8 cellular contexts compared by ENCODE assay signal in genomic region chr1:1889847-1890505, GRCh38. TPM values are rescaled to one million over a fixed set of nuclear protein-coding genes. Genes with fewer than 3 reads are reported as not detected.
DNase-seq lines count a peak whose midpoint lies in the region; ATAC-seq and TF ChIP-seq lines count a peak whose summit lies in the region.

No MANE protein-coding gene starts in this region.

- no peaks in the 10 kb centered on the region for H3F3A ChIP-seq in OCI-LY1 (ENCODE audit: insufficient read depth, low read length)

- no peak for TF ChIP-seq EP300 in ovary (IDR thresholded peaks at IDR 0.05)

- no peaks in the 10 kb centered on the region for H3K9me2 ChIP-seq in OCI-LY1 (ENCODE audit: low read depth, low read length)

- H3K9me3 ChIP-seq in OCI-LY1 (ENCODE audit: low read length) = no peaks in the 10 kb centered on the region
- no peaks in the 10 kb centered on the region for H3K9me3 ChIP-seq in ovary

- TF ChIP-seq CTCF in OCI-LY1 (IDR thresholded peaks at IDR 0.05; ENCODE audit: low read length) (no peak), ovary (IDR thresholded peaks at IDR 0.05) (no peak)

- H3K4me3 ChIP-seq in OCI-LY1 (ENCODE audit: low read depth, low read length, poor library complexity, severe bottlenecking) = peak overlapping the region; percentile 80
- peak overlapping the region; percentile 82 for H3K4me3 ChIP-seq in ovary

- peak; percentile 54 for ATAC-seq in HG02852 (IDR thresholded peaks at IDR 0.05; ENCODE audit: unreplicated experiment)

- no peak overlapping the region for H2AFZ ChIP-seq in OCI-LY1 (ENCODE audit: low read length)

- peaks cover 53% of the 10 kb centered on the region for H3K79me2 ChIP-seq in OCI-LY1 (ENCODE audit: insufficient read depth, low read length)

- H3K27ac ChIP-seq in OCI-LY1 (ENCODE audit: low read depth, low read length, poor library complexity, severe bottlenecking) (peak overlapping the region; percentile 59), ovary (peak overlapping the region; percentile 92 to 95)

- TF ChIP-seq POLR2A in ovary (IDR thresholded peaks at IDR 0.05) = no peak

- H3K9ac ChIP-seq in OCI-LY1 (ENCODE audit: low read length) = peak overlapping the region; percentile 96

- peaks cover 6% of the 10 kb centered on the region; the same call in 1 of the 2 replicates for H4K20me1 ChIP-seq in OCI-LY1 (ENCODE audit: insufficient read depth, low read length)

- DNase-seq in NCI-H146 (lab: John Stamatoyannopoulos, UW) = peak; percentile 46
- no peak for DNase-seq in NCI-H146 treated with DMSO at 0.1 percent for 48 hours (lab: John Stamatoyannopoulos, UW; ENCODE audit: unreplicated experiment)
- peak; percentile 23 for DNase-seq in activated gamma-delta T cell treated with Interleukin-2 at 50 U/mL for 16 hours
- DNase-seq in germinal center (ENCODE audit: low spot score) = peak; percentile 78
- DNase-seq in ovary = peak in 3 of 5 donors; percentile 48 to 70 (median 54)
- no peak for DNase-seq in NCI-H2029 treated with DMSO at 0.1 percent for 48 hours (lab: John Stamatoyannopoulos, UW)

- WGBS in ovary, 3 donors = 0 to 1% (median 1%) methylated on average over 80 to 88 of the region's 88 CpGs

- H3K4me2 ChIP-seq in OCI-LY1 (ENCODE audit: low read length) = peak overlapping the region; percentile 82

- H3K4me1 ChIP-seq in OCI-LY1 (ENCODE audit: insufficient read depth, low read length, severe bottlenecking) (peaks cover 69% of the 10 kb centered on the region), ovary (ENCODE audit: insufficient read depth) (peaks cover 23% of the 10 kb centered on the region)

- intact Hi-C loops in ovary (cut with DNase I) = loop anchor here (2.0 to 10.0 kb wide), 4 partner anchors 105 to 315 kb away; partner anchors contain the start of genes NADK (in 1 of the 4) and SSU72 (in 1 of the 4)

- H3K27me3 ChIP-seq in OCI-LY1 (ENCODE audit: insufficient read depth, low read length) (no peaks in the 10 kb centered on the region), ovary (no peaks in the 10 kb centered on the region)

- peaks cover 25% of the 10 kb centered on the region for H3K36me3 ChIP-seq in OCI-LY1 (ENCODE audit: insufficient read depth, low read length)
- no peaks in the 10 kb centered on the region for H3K36me3 ChIP-seq in ovary

RNA-seq across cellular contexts. Expression of gene GNB1, which starts 0.9 kb away (rescaled TPM):
- 100 to 1,000 TPM in 6 of 7 donors, 10 to 100 TPM in 1; 92.9 to 314 (median 255) TPM for total RNA-seq in ovary
- polyA plus RNA-seq in ovary = 100 to 1,000 TPM; 137 to 262 TPM

RNA-seq across cellular contexts. Expression of gene CALML6, which starts 25.1 kb away (rescaled TPM):
- total RNA-seq in ovary = under 1 TPM in 6 of 7 donors, not detected in 1; 0.10 to 0.43 (median 0.14) TPM
- under 1 TPM in 1 of 2 donors, not detected in 1; 0.04 TPM for polyA plus RNA-seq in ovary

RNA-seq across cellular contexts. Expression of gene TMEM52, which starts 29.1 kb away (rescaled TPM):
- total RNA-seq in ovary = 1 to 10 TPM; 1.6 to 3.3 (median 2.3) TPM
- 1 to 10 TPM in 1 of 2 donors, under 1 TPM in 1; 0.42 to 1.4 TPM for polyA plus RNA-seq in ovary

Comparison
In these comparisons a context has a peak if more than half of its experiments do, and no peak if none do; other contexts are left out.
1. DNase-seq: peak in NCI-H146 (single experiment), activated gamma-delta T cell treated with Interleukin-2 at 50 U/mL for 16 hours (single experiment), germinal center (single experiment) and ovary (3 of 5); none in NCI-H146 treated with DMSO at 0.1 percent for 48 hours (single experiment) and NCI-H2029 treated with DMSO at 0.1 percent for 48 hours (single experiment).